In the genomic region with DNA sequence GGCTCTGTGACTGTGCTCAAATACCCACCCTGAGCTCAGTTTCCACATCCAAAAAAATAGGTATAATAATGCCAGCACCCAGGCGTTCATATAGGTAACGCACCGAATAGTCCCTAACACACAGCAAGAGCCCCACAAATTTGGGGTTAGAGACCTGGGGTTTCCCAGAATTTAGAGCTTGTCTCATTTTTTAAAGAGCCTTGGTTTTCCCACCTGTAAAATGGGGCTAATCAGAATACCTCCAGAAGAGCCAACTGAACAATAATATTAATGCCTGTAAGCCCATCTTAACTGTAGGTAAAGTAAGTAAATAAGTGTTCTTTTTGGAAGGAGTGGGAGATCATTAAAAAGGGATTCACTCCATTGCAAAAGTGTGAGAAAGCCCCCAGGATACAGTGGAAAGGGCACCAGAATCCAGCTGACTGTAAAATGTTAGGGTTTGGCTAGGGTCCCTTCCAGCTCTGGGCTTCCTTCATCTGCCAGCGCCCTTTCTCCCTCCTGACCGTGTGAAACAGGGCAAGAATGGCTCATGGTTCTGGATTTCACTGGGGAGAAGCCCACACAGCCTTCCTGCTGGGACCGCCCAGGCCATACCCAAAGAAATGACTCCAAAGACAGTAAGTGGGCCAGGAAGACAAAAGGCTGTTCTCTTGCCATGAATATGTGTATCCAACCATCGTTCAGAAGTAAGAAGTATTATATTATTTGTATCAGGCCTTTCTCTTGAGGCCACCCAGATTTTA, we compare ENCODE assay signal across 9 cellular contexts. TPM values are rescaled to one million over a fixed set of nuclear protein-coding genes. Genes with fewer than 3 reads are reported as not detected.
DNase-seq lines count a peak whose midpoint lies in the region; ATAC-seq and TF ChIP-seq lines count a peak whose summit lies in the region.
"Had no signal": no experiment of that assay in that cellular context is flagged by ENCODE, and none has a peak within 500 bp of the region (broad histone marks: within the 10 kb centered on the region; RNA-seq: fewer than 3 reads in every experiment).

No MANE protein-coding gene starts in this region.

- no peaks in the 10 kb centered on the region for H3K27me3 Mint-ChIP-seq in natural killer cell (ENCODE audit: low read depth in 2 of 2)

- DNase-seq in A673 (ENCODE audit: low spot score) (no peak), natural killer cell (no peak), NCI-H1105 (lab: John Stamatoyannopoulos, UW) (no peak), DMS53 treated with DMSO at 0.1 percent for 48 hours (lab: John Stamatoyannopoulos, UW; ENCODE audit: unreplicated experiment) (no peak), left colon (no peak), UCSD-AML1 (lab: John Stamatoyannopoulos, UW; ENCODE audit: unreplicated experiment) (no peak)
- DNase-seq: DND-41 had no signal

- H3K36me3 ChIP-seq in A673 (ENCODE audit: insufficient read depth, low read length, poor library complexity, severe bottlenecking) (no peaks in the 10 kb centered on the region), HUES48 (ENCODE audit: control insufficient read depth, insufficient read depth, low read length) (no peaks in the 10 kb centered on the region), ectodermal cell (ENCODE audit: control insufficient read depth, insufficient read depth, low read length) (no peaks in the 10 kb centered on the region)

- H3K27ac Mint-ChIP-seq in natural killer cell, result peak overlapping the region in 1 of 2 donors; percentile 89

- H3K4me3 ChIP-seq in A673 (ENCODE audit: low read depth, low read length, poor library complexity, severe bottlenecking) (no peak overlapping the region), HUES48 (ENCODE audit: low read depth, low read length) (peak overlapping the region; percentile 85), ectodermal cell (ENCODE audit: insufficient read depth, low read depth, low read length) (peak overlapping the region; percentile 63)

- H3K27ac ChIP-seq in A673 (ENCODE audit: low read depth, low read length, poor library complexity, severe bottlenecking) (no peak overlapping the region), HUES48 (ENCODE audit: low read depth, low read length) (no peak overlapping the region), ectodermal cell (ENCODE audit: insufficient read depth, low read depth, low read length, poor library complexity, severe bottlenecking) (no peak overlapping the region)

- ATAC-seq in natural killer cell, result no peak
- ATAC-seq in left colon, result no peak

- TF ChIP-seq CTCF in A673 (conservative IDR thresholded peaks at IDR 0.05; ENCODE audit: low read depth, low read length) (no peak), natural killer cell (IDR thresholded peaks at IDR 0.05) (no peak)

- intact Hi-C loops in A673 (cut with micrococcal nuclease; ENCODE audit: unreplicated experiment), result no loop called here
- intact Hi-C loops in natural killer cell (cut with micrococcal nuclease), result loop anchor here (10.0 kb wide), 1 partner anchor 148 kb away; a partner anchor contains a TSS
- intact Hi-C loops in left colon (cut with DNase I, micrococcal nuclease), result no loop called here

- peak overlapping the region; percentile 93 for H3K4me3 Mint-ChIP-seq in natural killer cell

- WGBS in ectodermal cell, 2 experiments, result 77 to 92% methylated on average over 6 to 7 of the region's 7 CpGs

- no peak overlapping the region for H3K9ac ChIP-seq in HUES48 (ENCODE audit: low read depth, low read length)

- TSS peak; percentile 31 for BruUV-seq in A673 (replicated peaks; lab: Mats Ljungman, UMichigan)

- CTCF ChIA-PET in A673 (lab: Charles Lee), result no interaction called here

- no peaks in the 10 kb centered on the region for H3K9me3 ChIP-seq in A673 (ENCODE audit: low read depth, low read length, poor library complexity, severe bottlenecking)
- no peaks in the 10 kb centered on the region for H3K9me3 ChIP-seq in HUES48 (ENCODE audit: control insufficient read depth, insufficient read depth, low read length)
- no peaks in the 10 kb centered on the region for H3K9me3 ChIP-seq in ectodermal cell (ENCODE audit: control insufficient read depth, low read length)

- peaks cover 6 to 18% of the 10 kb centered on the region in 2 donors for H3K4me1 Mint-ChIP-seq in natural killer cell

- peaks cover 5% of the 10 kb centered on the region for H3K27me3 ChIP-seq in A673 (replicated peaks; ENCODE audit: insufficient read depth, low read depth, low read length, poor library complexity)
- peaks cover 28% of the 10 kb centered on the region for H3K27me3 ChIP-seq in HUES48 (ENCODE audit: control insufficient read depth, insufficient read depth, low read length)
- H3K27me3 ChIP-seq in ectodermal cell (ENCODE audit: control insufficient read depth, insufficient read depth, low read length, poor library complexity, severe bottlenecking), result peaks cover 32% of the 10 kb centered on the region

- no peaks in the 10 kb centered on the region for H3K9me3 Mint-ChIP-seq in natural killer cell

- H3K36me3 Mint-ChIP-seq in natural killer cell, result no peaks in the 10 kb centered on the region

- POLR2A ChIA-PET in A673 (lab: Charles Lee; ENCODE audit: low non-redundant PET), result no interaction called here

- H3K4me1 ChIP-seq in A673 (ENCODE audit: insufficient read depth, low read length, poor library complexity, severe bottlenecking) (no peaks in the 10 kb centered on the region), HUES48 (ENCODE audit: control insufficient read depth, insufficient read depth, low read length) (peaks cover 8% of the 10 kb centered on the region; the same call in 1 of the 2 replicates), ectodermal cell (ENCODE audit: control insufficient read depth, insufficient read depth, low read length) (no peaks in the 10 kb centered on the region)

RNA-seq across cellular contexts. Expression of a gene that starts 2.1 kb away (rescaled TPM):
- total RNA-seq in A673 (2021) (2.6 and 3.0 TPM in 2 replicates), natural killer cell (10 to 100 TPM; 31.6 to 37.3 (median 32.8) TPM), left colon (10 to 100 TPM in 1 of 2 donors, 1 to 10 TPM in 1; 8.7 to 15.2 TPM)
- 11.1 TPM for polyA plus RNA-seq in ectodermal cell (2013, experiment 1 of 4)
- 8.6 TPM for polyA plus RNA-seq in ectodermal cell (2013, experiment 2 of 4)
- polyA plus RNA-seq in ectodermal cell (2013, experiment 3 of 4), result 7.6 TPM
- 9.2 TPM for polyA plus RNA-seq in ectodermal cell (2013, experiment 4 of 4)
